In genomic region chr19:40818480-40819399, GRCh38 we compare ENCODE assay signal across 9 cellular contexts. TPM values are rescaled to one million over a fixed set of nuclear protein-coding genes. Genes with fewer than 3 reads are reported as not detected.
DNase-seq lines count a peak whose midpoint lies in the region; ATAC-seq and TF ChIP-seq lines count a peak whose summit lies in the region.
"Not testable (repeated sequence)": the region's sequence is repeated elsewhere in the genome, so short reads cannot be mapped to it uniquely, and the experiment has no call there.
"Had no signal": no experiment of that assay in that cellular context is flagged by ENCODE, and none has a peak within 500 bp of the region (broad histone marks: within the 10 kb centered on the region; RNA-seq: fewer than 3 reads in every experiment).

No MANE protein-coding gene starts in this region.

- peak overlapping the region; percentile 61 for H3K27ac Mint-ChIP-seq in activated T-helper 17 cell treated with anti-CD3 and anti-CD28 coated beads, Interleukin-2, amount 50 U/mL, for 72 hours
- H3K27ac Mint-ChIP-seq in effector memory CD8-positive, alpha-beta T cell = peak overlapping the region; percentile 89 to 95

- POLR2A ChIA-PET in SK-N-SH (lab: Yijun Ruan, JAX) = not testable (repeated sequence)

- not testable (repeated sequence) for H3K27me3 ChIP-seq in Loucy (ENCODE audit: insufficient read depth, low read length, poor library complexity, severe bottlenecking); SK-N-SH (ENCODE audit: insufficient read depth); lung (ENCODE audit: control insufficient read depth, insufficient read depth); smooth muscle cell (ENCODE audit: low read depth); aorta (ENCODE audit: control insufficient read depth in 1 of 2, insufficient read depth in 2 of 2, low read length in 1 of 2)

- not testable (repeated sequence) for H3K4me3 ChIP-seq in GM12875 (ENCODE audit: low read depth, low read length); Loucy (ENCODE audit: low read length, poor library complexity, severe bottlenecking); SK-N-SH (ENCODE audit: low read depth in 2 of 2, low read length in 1 of 2); lung; aorta (ENCODE audit: low read length in 2 of 2)
- peak overlapping the region; percentile 28 for H3K4me3 ChIP-seq in smooth muscle cell

- DNase-seq in SK-N-SH (peak; percentile 57), lung (ENCODE audit: low spot score) (peak; percentile 75), smooth muscle cell (lab: John Stamatoyannopoulos, UW; ENCODE audit: unreplicated experiment) (peak; percentile 31), aorta (peak; percentile 87 to 92)
- DNase-seq in effector memory CD8-positive, alpha-beta T cell = peak; percentile 74 to 79 (median 75)

- H3K79me2 ChIP-seq in Loucy (ENCODE audit: insufficient read depth, low read length); SK-N-SH (ENCODE audit: insufficient read depth); smooth muscle cell (ENCODE audit: low read depth): not testable (repeated sequence)

- H3K4me3 Mint-ChIP-seq in activated T-helper 17 cell treated with anti-CD3 and anti-CD28 coated beads, Interleukin-2, amount 50 U/mL, for 72 hours = peak overlapping the region; percentile 82
- H3K4me3 Mint-ChIP-seq in effector memory CD8-positive, alpha-beta T cell = peak overlapping the region; percentile 80 to 83

- not testable (repeated sequence) for H3K9ac ChIP-seq in Loucy (ENCODE audit: low read depth, low read length, poor library complexity, severe bottlenecking); SK-N-SH; smooth muscle cell (ENCODE audit: low read depth)

- peaks cover 16% of the 10 kb centered on the region for H3K4me1 Mint-ChIP-seq in activated T-helper 17 cell treated with anti-CD3 and anti-CD28 coated beads, Interleukin-2, amount 50 U/mL, for 72 hours
- H3K4me1 Mint-ChIP-seq in effector memory CD8-positive, alpha-beta T cell (ENCODE audit: low read depth in 2 of 2) = peaks cover 23 to 30% of the 10 kb centered on the region in 2 donors

- intact Hi-C loops in aorta (cut with DNase I) = loop anchor here (1.0 to 2.0 kb wide), 2 partner anchors 156 kb away; no protein-coding TSS in a partner anchor

- H2AFZ ChIP-seq in Loucy (ENCODE audit: low read length); SK-N-SH (ENCODE audit: low read depth); smooth muscle cell (ENCODE audit: low read depth): not testable (repeated sequence)

- ATAC-seq in activated T-helper 17 cell treated with anti-CD3 and anti-CD28 coated beads, Interleukin-2, amount 50 U/mL, for 72 hours (replicated peaks) = peak; percentile 96
- peak; percentile 93 for ATAC-seq in effector memory CD8-positive, alpha-beta T cell (replicated peaks)
- ATAC-seq in lung (ENCODE audit: insufficient read depth, low FRiP score) (peak; percentile 84), aorta (ENCODE audit: low FRiP score) (peak; percentile 84)

- H4K20me1 ChIP-seq in Loucy (ENCODE audit: insufficient read depth, low read length, poor library complexity, severe bottlenecking); SK-N-SH (ENCODE audit: insufficient read depth): not testable (repeated sequence)
- peaks cover 14% of the 10 kb centered on the region for H4K20me1 ChIP-seq in smooth muscle cell (ENCODE audit: low read depth)

- peak; percentile 54 for TF ChIP-seq CTCF in GM12875 (IDR thresholded peaks at IDR 0.05; ENCODE audit: borderline replicate concordance, insufficient read depth, low read depth, low read length)
- 0 out of 2 replicates have a peak, but pooled peaks have one; percentile 34 for TF ChIP-seq CTCF in Loucy (conservative IDR thresholded peaks at IDR 0.05; ENCODE audit: low read length)
- TF ChIP-seq CTCF in SK-N-SH (IDR thresholded peaks at IDR 0.05) = peak; percentile 46; the same call in 1 of the 2 replicates
- TF ChIP-seq CTCF in lung (IDR thresholded peaks at IDR 0.05; ENCODE audit: control extremely low read depth, extremely low read depth); smooth muscle cell (IDR thresholded peaks at IDR 0.05; ENCODE audit: borderline replicate concordance, insufficient read depth, poor library complexity, severe bottlenecking): not testable (repeated sequence)

- 35% methylated on average over 24 of the region's 36 CpGs for WGBS in SK-N-SH (ENCODE audit: low lambda C conversion rate)
- 23 to 34% methylated on average over 24 to 36 of the region's 36 CpGs for whole genome bisulfite sequencing in lung, 2 donors
- 39% methylated on average over 28 of the region's 36 CpGs for WGBS in smooth muscle cell (ENCODE audit: low lambda C conversion rate)
- 23 to 37% methylated on average over 21 to 35 of the region's 36 CpGs for WGBS in aorta, 2 donors

- H3K9me3 ChIP-seq in Loucy (ENCODE audit: insufficient read depth, low read depth, low read length); SK-N-SH; lung (ENCODE audit: control insufficient read depth in 2 of 2, insufficient read depth in 1 of 2, low read length in 1 of 2); smooth muscle cell (replicated peaks; ENCODE audit: low read depth); aorta (ENCODE audit: control insufficient read depth, low read length): not testable (repeated sequence)

- H3F3A ChIP-seq in Loucy (ENCODE audit: low read depth); SK-N-SH (replicated peaks; ENCODE audit: insufficient read depth); smooth muscle cell (ENCODE audit: low read depth): not testable (repeated sequence)

- CTCF ChIA-PET in SK-N-SH (lab: Yijun Ruan, JAX) = interaction anchor here (1.3 to 5.4 kb wide), 8 partner anchors 9 to 156 kb away, joined by 3 to 44 read pairs (median 4); partner anchors contain the start of gene MIA

- H3K36me3 ChIP-seq in Loucy (ENCODE audit: insufficient read depth, low read length); SK-N-SH (replicated peaks in 1 of 2; ENCODE audit: control insufficient read depth in 1 of 2, insufficient read depth in 2 of 2, low read length in 1 of 2); lung (ENCODE audit: control insufficient read depth in 2 of 2, insufficient read depth in 2 of 2, low read length in 2 of 2); smooth muscle cell (ENCODE audit: low read depth); aorta (ENCODE audit: control insufficient read depth in 1 of 2, insufficient read depth in 2 of 2, low read length in 1 of 2): not testable (repeated sequence)

- H3K4me1 ChIP-seq in Loucy (ENCODE audit: insufficient read depth, low read length, poor library complexity, severe bottlenecking); SK-N-SH (ENCODE audit: control insufficient read depth in 1 of 2, insufficient read depth in 2 of 2, low read depth in 1 of 2, low read length in 1 of 2); lung (ENCODE audit: control insufficient read depth in 2 of 2, insufficient read depth in 2 of 2, low read length in 2 of 2); aorta (ENCODE audit: control insufficient read depth in 1 of 2, insufficient read depth in 2 of 2, low read length in 2 of 2): not testable (repeated sequence)
- peaks cover 11% of the 10 kb centered on the region for H3K4me1 ChIP-seq in smooth muscle cell (ENCODE audit: low read depth)

- not testable (repeated sequence) for H3K27ac ChIP-seq in SK-N-SH (ENCODE audit: low read depth in 2 of 2, low read length in 1 of 2); lung (ENCODE audit: low read depth in 1 of 2, low read length in 1 of 2); smooth muscle cell (ENCODE audit: low read depth); aorta (ENCODE audit: low read depth in 1 of 2, low read length in 2 of 2)

- H3K27me3 Mint-ChIP-seq in activated T-helper 17 cell treated with anti-CD3 and anti-CD28 coated beads, Interleukin-2, amount 50 U/mL, for 72 hours; effector memory CD8-positive, alpha-beta T cell: not testable (repeated sequence)

- TF ChIP-seq RAD21 in SK-N-SH (IDR thresholded peaks at IDR 0.05; ENCODE audit: low read length) = peak; percentile 15; the same call in 1 of the 2 replicates

- H3K4me2 ChIP-seq in Loucy (ENCODE audit: low read depth, low read length, poor library complexity, severe bottlenecking) (peak overlapping the region; percentile 34), SK-N-SH (peak overlapping the region; percentile 68; the same call in 1 of the 2 replicates), smooth muscle cell (peak overlapping the region; percentile 68)

- not testable (repeated sequence) for H3K36me3 Mint-ChIP-seq in activated T-helper 17 cell treated with anti-CD3 and anti-CD28 coated beads, Interleukin-2, amount 50 U/mL, for 72 hours (ENCODE audit: low read depth)
- peaks cover 17% of the 10 kb centered on the region for H3K36me3 Mint-ChIP-seq in effector memory CD8-positive, alpha-beta T cell (ENCODE audit: insufficient read depth)

- not testable (repeated sequence) for TF ChIP-seq EP300 in SK-N-SH (IDR thresholded peaks at IDR 0.05; ENCODE audit: borderline replicate concordance in 1 of 2, low read depth in 1 of 2, low read length in 1 of 2)

- not testable (repeated sequence) for H3K9me3 Mint-ChIP-seq in activated T-helper 17 cell treated with anti-CD3 and anti-CD28 coated beads, Interleukin-2, amount 50 U/mL, for 72 hours; effector memory CD8-positive, alpha-beta T cell

- H3K9me2 ChIP-seq in Loucy (replicated peaks; ENCODE audit: low read depth, low read length); SK-N-SH: not testable (repeated sequence)

RNA-seq across cellular contexts. Expression of gene EGLN2, which starts 19.7 kb away (rescaled TPM):
- polyA plus RNA-seq in SK-N-SH (2012; rRNA removed) (39.7 and 43.0 TPM in 2 replicates), lung (100 to 1,000 TPM; 132 to 133 TPM), smooth muscle cell (77.1 and 90.5 TPM in 2 replicates), aorta (100 to 1,000 TPM in 1 of 2 donors, 10 to 100 TPM in 1; 60.0 to 120 TPM)
- 15.8 and 28.4 TPM in 2 replicates for polyA plus RNA-seq in SK-N-SH (2012; cell fraction: cytosol; rRNA removed)
- polyA plus RNA-seq in SK-N-SH (2012; cell fraction: nucleus; rRNA removed) = 68.5 and 79.1 TPM in 2 replicates
- 10 to 100 TPM; 78.1 to 86.8 TPM for total RNA-seq in activated T-helper 17 cell treated with anti-CD3 and anti-CD28 coated beads, Interleukin-2, amount 50 U/mL, for 72 hours
- total RNA-seq in lung (100 to 1,000 TPM; 130 to 157 TPM), smooth muscle cell (25.1 and 26.7 TPM in 2 replicates), aorta (100 to 1,000 TPM in 1 of 2 donors, 10 to 100 TPM in 1; 85.7 to 102 TPM)

RNA-seq across cellular contexts. Expression of gene CYP2A6, which starts 31.5 kb away (rescaled TPM):
- polyA plus RNA-seq in SK-N-SH (2012; rRNA removed) (not detected in 2 replicates), lung (under 1 TPM; 0.45 to 0.57 TPM), smooth muscle cell (not detected in 2 replicates), aorta (under 1 TPM in 1 of 2 donors, not detected in 1; 0.38 TPM)
- polyA plus RNA-seq in SK-N-SH (2012; cell fraction: cytosol; rRNA removed) = not detected in 2 replicates
- not detected in 2 replicates for polyA plus RNA-seq in SK-N-SH (2012; cell fraction: nucleus; rRNA removed)
- not detected for total RNA-seq in activated T-helper 17 cell treated with anti-CD3 and anti-CD28 coated beads, Interleukin-2, amount 50 U/mL, for 72 hours
- total RNA-seq in lung (1 to 10 TPM in 1 of 2 donors, under 1 TPM in 1; 0.97 to 1.7 TPM), smooth muscle cell (not detected in 2 replicates), aorta (not detected)
- total RNA-seq: RPMI7951 had no signal

RNA-seq across cellular contexts. Expression of gene RAB4B, which starts 40.7 kb away (rescaled TPM):
- polyA plus RNA-seq in SK-N-SH (2012; rRNA removed) (49.1 and 53.2 TPM in 2 replicates), lung (10 to 100 TPM; 78.6 to 90.9 TPM), smooth muscle cell (39.5 and 43.5 TPM in 2 replicates), aorta (10 to 100 TPM; 19.3 to 67.2 TPM)
- 25.6 and 37.3 TPM in 2 replicates for polyA plus RNA-seq in SK-N-SH (2012; cell fraction: cytosol; rRNA removed)
- polyA plus RNA-seq in SK-N-SH (2012; cell fraction: nucleus; rRNA removed) = 72.9 and 92.4 TPM in 2 replicates
- 10 to 100 TPM; 29.0 to 31.3 TPM for total RNA-seq in activated T-helper 17 cell treated with anti-CD3 and anti-CD28 coated beads, Interleukin-2, amount 50 U/mL, for 72 hours
- total RNA-seq in lung (10 to 100 TPM; 11.5 to 73.0 TPM), smooth muscle cell (10.6 and 12.1 TPM in 2 replicates), aorta (10 to 100 TPM; 28.1 to 33.3 TPM)

RNA-seq across cellular contexts. Expression of gene MIA, which starts 43.4 kb away (rescaled TPM):
- 0.47 TPM in 1 of 2 replicates, not detected in the other for polyA plus RNA-seq in SK-N-SH (2012; rRNA removed)
- 0.38 TPM in 1 of 2 replicates, not detected in the other for polyA plus RNA-seq in SK-N-SH (2012; cell fraction: cytosol; rRNA removed)
- 0.22 and 0.50 TPM in 2 replicates for polyA plus RNA-seq in SK-N-SH (2012; cell fraction: nucleus; rRNA removed)
- 1 to 10 TPM in 1 of 2 donors, not detected in 1; 5.7 TPM for total RNA-seq in activated T-helper 17 cell treated with anti-CD3 and anti-CD28 coated beads, Interleukin-2, amount 50 U/mL, for 72 hours
- total RNA-seq in lung = 1 to 10 TPM in 1 of 2 donors, not detected in 1; 3.2 TPM
- 1 to 10 TPM in 1 of 2 donors, under 1 TPM in 1; 0.75 to 4.6 TPM for polyA plus RNA-seq in lung
- total RNA-seq in smooth muscle cell = 3.8 TPM in 1 of 2 replicates, not detected in the other
- polyA plus RNA-seq in smooth muscle cell = 2.4 and 4.0 TPM in 2 replicates
- 1 to 10 TPM; 1.7 to 3.6 TPM for total RNA-seq in aorta
- polyA plus RNA-seq in aorta = not detected

Comparison
In these comparisons a context has a peak if more than half of its experiments do, and no peak if none do; other contexts are left out.
1. DNase-seq: peak in every context shown above with its lines; median percentile 90 in aorta; 75 in effector memory CD8-positive, alpha-beta T cell; 75 in lung; 57 in SK-N-SH; 31 in smooth muscle cell.